23 cellular contexts compared by ENCODE assay signal in the genomic region with DNA sequence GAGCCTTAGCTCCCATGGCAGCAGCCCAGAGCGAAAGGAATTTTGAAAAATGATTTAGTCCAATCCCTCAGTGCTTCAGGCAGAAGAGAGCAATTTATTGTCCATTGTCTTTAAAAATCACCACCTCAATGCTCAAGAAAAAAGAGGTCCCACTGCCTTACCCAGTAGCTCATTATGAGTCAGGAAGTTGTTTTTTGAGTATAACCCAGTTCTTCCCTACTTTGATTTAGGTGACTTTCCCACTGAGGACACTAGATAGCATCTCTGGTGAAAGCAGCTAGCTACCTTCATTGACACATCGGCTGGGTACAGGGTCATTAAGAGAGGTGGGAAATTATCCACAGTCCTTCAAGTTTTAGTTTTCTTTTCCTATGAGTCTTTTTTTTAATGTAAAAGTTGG. TPM values are rescaled to one million over a fixed set of nuclear protein-coding genes. Genes with fewer than 3 reads are reported as not detected.
DNase-seq lines count a peak whose midpoint lies in the region; ATAC-seq and TF ChIP-seq lines count a peak whose summit lies in the region.
"Had no signal": no experiment of that assay in that cellular context is flagged by ENCODE, and none has a peak within 500 bp of the region (broad histone marks: within the 10 kb centered on the region; RNA-seq: fewer than 3 reads in every experiment).

No MANE protein-coding gene starts in this region.

- no peaks in the 10 kb centered on the region for H3K9me3 ChIP-seq in left ventricle myocardium inferior (replicated peaks)
- no peaks in the 10 kb centered on the region for H3K9me3 ChIP-seq in heart right ventricle
- no peaks in the 10 kb centered on the region for H3K9me3 ChIP-seq in PC-9 (ENCODE audit: insufficient read depth, low read depth)
- H3K9me3 ChIP-seq in mesenchymal stem cell (ENCODE audit: control insufficient read depth, low read length) = no peaks in the 10 kb centered on the region
- H3K9me3 ChIP-seq in subcutaneous abdominal adipose tissue (ENCODE audit: control insufficient read depth in 5 of 5, low read length in 5 of 5) = no peaks in the 10 kb centered on the region
- H3K9me3 ChIP-seq: body of pancreas, pancreas, right atrium auricular region had no signal

- CTCF ChIA-PET in PC-9 (lab: Charles Lee) = no interaction called here

- H2BK120ac ChIP-seq in mesenchymal stem cell (ENCODE audit: low read depth, low read length) = no peak overlapping the region

- no peak overlapping the region for H3K18ac ChIP-seq in mesenchymal stem cell (ENCODE audit: low read depth in 1 of 2, low read length in 2 of 2)

- no peak overlapping the region for H2AFZ ChIP-seq in PC-9
- H2AFZ ChIP-seq in mesenchymal stem cell (ENCODE audit: low read depth, low read length) = no peak overlapping the region

- no peak overlapping the region for H2BK5ac ChIP-seq in mesenchymal stem cell (ENCODE audit: low read depth, low read length, poor library complexity, severe bottlenecking)

- BruUV-seq in PC-9 (replicated peaks; lab: Mats Ljungman, UMichigan) = no TSS peak

- H3K23ac ChIP-seq in mesenchymal stem cell (ENCODE audit: low read length in 2 of 2) = no peak overlapping the region

- H3K14ac ChIP-seq in mesenchymal stem cell (ENCODE audit: low read length in 2 of 2) = no peak overlapping the region

- H3K9ac ChIP-seq in mesenchymal stem cell (ENCODE audit: low read length) = peak overlapping the region; percentile 2
- H3K9ac ChIP-seq in subcutaneous abdominal adipose tissue (ENCODE audit: low read length in 5 of 5) = no peak overlapping the region

- H3K9me2 ChIP-seq in PC-9 (ENCODE audit: insufficient read depth) = no peaks in the 10 kb centered on the region

- H3K4me3 ChIP-seq in left ventricle myocardium inferior (no peak overlapping the region), heart right ventricle (no peak overlapping the region), PC-9 (no peak overlapping the region), mesenchymal stem cell (ENCODE audit: insufficient read depth in 1 of 2, low read depth in 1 of 2, low read length in 2 of 2) (no peak overlapping the region), subcutaneous abdominal adipose tissue (ENCODE audit: low read depth in 1 of 5, low read length in 5 of 5) (no peak overlapping the region)
- H3K4me3 ChIP-seq: body of pancreas, dorsolateral prefrontal cortex, pancreas, right atrium auricular region had no signal

- H2AK5ac ChIP-seq in mesenchymal stem cell (ENCODE audit: low read length, severe bottlenecking) = no peak overlapping the region

- TF ChIP-seq CTCF in left ventricle myocardium inferior (IDR thresholded peaks at IDR 0.05; ENCODE audit: borderline replicate concordance) (no peak), heart right ventricle (IDR thresholded peaks at IDR 0.05) (no peak), PC-9 (conservative IDR thresholded peaks at IDR 0.05) (no peak)

- no peaks in the 10 kb centered on the region for H3K79me1 ChIP-seq in mesenchymal stem cell (replicated peaks; ENCODE audit: low read length, poor library complexity, severe bottlenecking)

- DNase-seq in left ventricle myocardium inferior = no peak
- DNase-seq in heart right ventricle = no peak
- no peak for DNase-seq in PC-9
- no peak for DNase-seq in mesenchymal stem cell
- no peak for DNase-seq in midbrain (lab: John Stamatoyannopoulos, UW)
- no peak for DNase-seq in AG08395 (ENCODE audit: low spot score)
- DNase-seq: activated CD4-positive, alpha-beta T cell treated with anti-CD3 and anti-CD28 coated beads for 1 hour; body of pancreas; dorsolateral prefrontal cortex; EL; left ventricle myocardium superior; natural killer cell; NCI-H1436; NCI-H2107; NCI-H446 treated with DMSO at 0.1 percent for 48 hours; NCI-H82; pancreas; stimulated activated CD4-positive, alpha-beta T cell treated with anti-CD3 and anti-CD28 coated beads, Interleukin-2, amount 100 ng/mL, for 48 hours had no signal

- H3K4ac ChIP-seq in mesenchymal stem cell (ENCODE audit: low read depth in 1 of 2, low read length in 2 of 2) = no peak overlapping the region

- H3K27ac ChIP-seq in left ventricle myocardium inferior (replicated peaks) (peak overlapping the region; percentile 48), heart right ventricle (peak overlapping the region in 2 of 10 donors; percentile 24 to 43), PC-9 (0 out of 2 replicates have a peak overlapping the region, but pooled peaks have one; percentile 11), mesenchymal stem cell (ENCODE audit: low read length, poor library complexity, severe bottlenecking) (no peak overlapping the region), subcutaneous abdominal adipose tissue (ENCODE audit: low read depth, low read length) (peak overlapping the region; percentile 30)
- H3K27ac ChIP-seq: body of pancreas, C4-2B, dorsolateral prefrontal cortex, pancreas, right atrium auricular region had no signal

- H3K36me3 ChIP-seq in left ventricle myocardium inferior = peaks cover 13% of the 10 kb centered on the region
- H3K36me3 ChIP-seq in heart right ventricle = peaks cover 0 to 87% (median 0%) of the 10 kb centered on the region in 9 donors
- peaks cover 12% of the 10 kb centered on the region; the same call in 1 of the 2 replicates for H3K36me3 ChIP-seq in PC-9 (ENCODE audit: low read depth)
- peaks cover 0 to 12% of the 10 kb centered on the region in 2 experiments for H3K36me3 ChIP-seq in mesenchymal stem cell (ENCODE audit: control insufficient read depth in 1 of 2, insufficient read depth in 2 of 2, low read depth in 1 of 2, low read length in 2 of 2)
- peaks cover 0 to 43% (median 29%) of the 10 kb centered on the region in 5 donors for H3K36me3 ChIP-seq in subcutaneous abdominal adipose tissue (ENCODE audit: control insufficient read depth in 5 of 5, insufficient read depth in 5 of 5, low read length in 5 of 5)
- H3K36me3 ChIP-seq: pancreas had no signal

- intact Hi-C loops in left ventricle myocardium inferior (cut with micrococcal nuclease) = no loop called here
- intact Hi-C loops in heart right ventricle (cut with DNase I) = loop anchor here in 1 of 10 donors (10.0 kb wide), 1 partner anchor 45 kb away; the partner anchor contains the start of gene PECAM1
- intact Hi-C loops in PC-9 (cut with micrococcal nuclease; ENCODE audit: unreplicated experiment) = no loop called here

- H3K79me2 ChIP-seq in PC-9 (ENCODE audit: low read depth) = no peaks in the 10 kb centered on the region

- H4K20me1 ChIP-seq in PC-9 (ENCODE audit: insufficient read depth) = no peaks in the 10 kb centered on the region

- H3F3A ChIP-seq in PC-9 (ENCODE audit: insufficient read depth, low read depth) = peaks cover 25% of the 10 kb centered on the region

- no peak overlapping the region for H2BK12ac ChIP-seq in mesenchymal stem cell (ENCODE audit: low read length in 2 of 2)

- H4K8ac ChIP-seq in mesenchymal stem cell (ENCODE audit: low read length) = no peak overlapping the region

- H3K27me3 ChIP-seq in left ventricle myocardium inferior (ENCODE audit: low read depth) = no peaks in the 10 kb centered on the region
- no peaks in the 10 kb centered on the region for H3K27me3 ChIP-seq in heart right ventricle
- no peaks in the 10 kb centered on the region for H3K27me3 ChIP-seq in PC-9 (ENCODE audit: insufficient read depth, low read depth)
- no peaks in the 10 kb centered on the region for H3K27me3 ChIP-seq in mesenchymal stem cell (ENCODE audit: control insufficient read depth in 1 of 2, insufficient read depth in 1 of 2, low read length in 2 of 2)
- H3K27me3 ChIP-seq in subcutaneous abdominal adipose tissue (ENCODE audit: control insufficient read depth in 5 of 5, insufficient read depth in 4 of 5, low read length in 5 of 5) = no peaks in the 10 kb centered on the region
- H3K27me3 ChIP-seq: body of pancreas, dorsolateral prefrontal cortex, pancreas, right atrium auricular region had no signal

- 81 to 88% methylated on average over 2 of the region's 2 CpGs for WGBS in heart right ventricle, 2 donors
- 100% methylated on average over 1 of the region's 2 CpGs for WGBS in mesenchymal stem cell

- H3K4me1 ChIP-seq in left ventricle myocardium inferior = peaks cover 37% of the 10 kb centered on the region
- peaks cover 8 to 46% (median 31%) of the 10 kb centered on the region in 9 donors for H3K4me1 ChIP-seq in heart right ventricle
- peaks cover 12% of the 10 kb centered on the region for H3K4me1 ChIP-seq in PC-9 (replicated peaks; ENCODE audit: insufficient read depth)
- H3K4me1 ChIP-seq in mesenchymal stem cell (ENCODE audit: control insufficient read depth, insufficient read depth, low read depth, low read length) = peaks cover 8% of the 10 kb centered on the region
- H3K4me1 ChIP-seq in subcutaneous abdominal adipose tissue (ENCODE audit: control insufficient read depth in 5 of 5, insufficient read depth in 5 of 5, low read length in 5 of 5) = peaks cover 8 to 28% (median 26%) of the 10 kb centered on the region in 5 donors

- no peak overlapping the region for H4K91ac ChIP-seq in mesenchymal stem cell (ENCODE audit: low read length)

- H3K4me2 ChIP-seq in PC-9 = no peak overlapping the region
- no peak overlapping the region for H3K4me2 ChIP-seq in mesenchymal stem cell (ENCODE audit: low read length, poor library complexity, severe bottlenecking)

- H2BK15ac ChIP-seq in mesenchymal stem cell (ENCODE audit: low read depth, poor library complexity, severe bottlenecking) = no peak overlapping the region

- ATAC-seq in heart right ventricle (no peak), HG03460 (IDR thresholded peaks at IDR 0.05; ENCODE audit: unreplicated experiment) (no peak)
- ATAC-seq: body of pancreas, left ventricle myocardium superior, natural killer cell, pancreas had no signal

- POLR2A ChIA-PET in PC-9 (lab: Charles Lee; ENCODE audit: unreplicated experiment) = interaction anchor here (0.6 kb wide), 3 partner anchors 14 to 303 kb away, joined by 3 to 5 read pairs (median 4); no protein-coding TSS in a partner anchor

RNA-seq across cellular contexts. Expression of gene PECAM1, which starts 40.7 kb away (rescaled TPM):
- total RNA-seq in left ventricle myocardium inferior (106 TPM), heart right ventricle (100 to 1,000 TPM in 5 of 10 donors, 10 to 100 TPM in 5; 70.3 to 187 (median 105) TPM), PC-9 (2021) (0.80 and 1.5 TPM in 2 replicates)
- 10 to 100 TPM; 31.7 to 66.5 TPM for polyA plus RNA-seq in heart right ventricle
- polyA plus RNA-seq in mesenchymal stem cell (2013, experiment 1 of 2) = 0.18 TPM
- 0.66 TPM for polyA plus RNA-seq in mesenchymal stem cell (2013, experiment 2 of 2)
- polyA plus RNA-seq: AG04450 had no signal

Comparison
In these comparisons a context has a peak if more than half of its experiments do, and no peak if none do; other contexts are left out.
1. RNA of gene PECAM1, which starts 40.7 kb away (total RNA-seq): 70.3 to 187 TPM in heart right ventricle and 106 TPM in left ventricle myocardium inferior (single experiment); 0.80 to 1.5 TPM in PC-9; every median in the first group is over 10 times any median in the second.